In the genomic region with DNA sequence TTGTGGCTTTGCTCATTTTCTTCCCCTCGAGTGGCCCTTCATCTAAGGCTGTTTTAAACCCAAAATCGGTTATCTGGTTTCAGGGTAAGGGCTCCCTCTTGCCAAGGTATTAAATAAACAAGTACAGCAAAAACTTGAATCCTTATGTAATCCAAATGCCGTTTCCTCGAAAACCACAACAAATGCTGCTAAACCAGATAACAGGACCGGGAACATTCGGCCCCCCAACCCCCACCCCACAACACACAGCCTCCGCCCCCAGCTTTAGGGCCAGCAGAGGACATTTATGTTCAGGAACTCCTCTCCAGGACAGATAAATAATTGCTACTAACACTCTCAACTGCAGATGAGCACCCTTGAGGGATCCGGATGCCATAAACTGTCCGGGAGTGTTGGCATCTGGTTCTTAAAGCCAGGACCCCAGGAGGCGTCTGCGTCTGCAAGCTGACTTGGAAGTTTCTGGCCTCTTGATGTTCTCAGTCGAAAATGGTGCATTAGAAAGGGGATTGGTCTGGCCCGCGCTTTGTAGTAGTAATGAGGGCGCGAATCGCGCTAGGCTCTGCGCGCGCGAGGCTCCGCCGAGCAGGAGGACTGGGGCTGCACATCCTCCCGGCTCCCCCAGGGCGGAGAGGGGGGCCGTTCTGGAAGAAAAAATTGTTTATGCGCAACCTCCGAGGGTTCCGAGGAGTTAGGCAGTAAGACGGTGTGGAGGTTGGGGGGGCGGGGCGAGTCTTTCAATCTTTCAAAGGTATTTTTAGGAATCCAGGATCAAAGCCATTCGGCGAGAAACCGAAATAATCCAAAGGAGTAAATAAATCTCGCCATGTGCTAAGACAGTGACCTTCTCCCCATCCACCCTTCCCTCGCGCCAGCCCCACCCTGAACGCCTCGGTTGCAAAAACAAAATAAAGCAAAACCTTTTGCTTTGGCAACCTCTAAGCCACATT, we compare ENCODE assay signal across 8 cellular contexts. TPM values are rescaled to one million over a fixed set of nuclear protein-coding genes. Genes with fewer than 3 reads are reported as not detected.
DNase-seq lines count a peak whose midpoint lies in the region; ATAC-seq and TF ChIP-seq lines count a peak whose summit lies in the region.

No MANE protein-coding gene starts in this region.

- H3K27ac ChIP-seq in AG04450 (ENCODE audit: low read depth, low read length) = peak overlapping the region; percentile 52
- no peak overlapping the region for H3K27ac ChIP-seq in H9 (ENCODE audit: insufficient read length, low read depth, low read length)
- H3K27ac ChIP-seq in foreskin keratinocyte = no peak overlapping the region

- H2BK20ac ChIP-seq in H9 (ENCODE audit: low read depth, low read length, poor library complexity, severe bottlenecking) = peak overlapping the region; percentile 46

- H3K27me3 Mint-ChIP-seq in H9 (ENCODE audit: low read depth) = peaks cover 43% of the 10 kb centered on the region
- peaks cover 38% of the 10 kb centered on the region for H3K27me3 Mint-ChIP-seq in activated T-cell treated with anti-CD3 and anti-CD28 coated beads, Interleukin-2, amount 50 U/mL, for 72 hours (ENCODE audit: low read depth)
- peaks cover 8% of the 10 kb centered on the region for H3K27me3 Mint-ChIP-seq in nephron progenitor cell (ENCODE audit: low read depth, poor library complexity)

- no peaks in the 10 kb centered on the region for H3K4me1 ChIP-seq in H9 (ENCODE audit: insufficient read depth, low read length)
- peaks cover 3% of the 10 kb centered on the region for H3K4me1 ChIP-seq in foreskin keratinocyte

- no peaks in the 10 kb centered on the region for H3K79me2 ChIP-seq in H9 (ENCODE audit: insufficient read depth, low read length)

- H3K4me1 Mint-ChIP-seq in H9 (peaks cover 34 to 40% of the 10 kb centered on the region in 2 experiments), nephron progenitor cell (peaks cover 58% of the 10 kb centered on the region)
- H3K4me1 Mint-ChIP-seq in activated T-cell treated with anti-CD3 and anti-CD28 coated beads, Interleukin-2, amount 50 U/mL, for 72 hours (ENCODE audit: low read depth) = peaks cover 51% of the 10 kb centered on the region

- H3K56ac ChIP-seq in H9 (ENCODE audit: insufficient read length, low read depth, low read length) = no peak overlapping the region

- H3K23ac ChIP-seq in H9 (ENCODE audit: insufficient read length, low read depth, low read length) = no peak overlapping the region

- H3K27ac Mint-ChIP-seq in H9 (peak overlapping the region; percentile 83 to 99 (median 98); a peak in 5 of 7 replicates), nephron progenitor cell (peak overlapping the region; percentile 100)
- peak overlapping the region; percentile 57 for H3K27ac Mint-ChIP-seq in activated T-cell treated with anti-CD3 and anti-CD28 coated beads, Interleukin-2, amount 50 U/mL, for 72 hours

- H4K91ac ChIP-seq in H9 (ENCODE audit: insufficient read length, low read depth, low read length) = no peak overlapping the region

- no peak overlapping the region; the same call in 1 of the 2 replicates for H3K4ac ChIP-seq in H9 (ENCODE audit: low read depth, low read length)

- H3K9me3 Mint-ChIP-seq in H9 = peaks cover 26 to 27% of the 10 kb centered on the region in 2 experiments
- peaks cover 10 to 12% of the 10 kb centered on the region in 2 donors for H3K9me3 Mint-ChIP-seq in activated T-cell treated with anti-CD3 and anti-CD28 coated beads, Interleukin-2, amount 50 U/mL, for 72 hours
- H3K9me3 Mint-ChIP-seq in nephron progenitor cell = peaks cover 38% of the 10 kb centered on the region

- POLR2A ChIA-PET in AG04450 (lab: Yijun Ruan, JAX) = interaction anchor here (0.6 to 5.0 kb wide), 8 partner anchors 16 to 409 kb away, joined by 4 to 90 read pairs (median 10); no protein-coding TSS in a partner anchor

- H2AK5ac ChIP-seq in H9 (ENCODE audit: insufficient read length, low read length) = no peak overlapping the region

- H4K5ac ChIP-seq in H9 (ENCODE audit: insufficient read length, low read depth, low read length) = no peak overlapping the region

- H3K4me2 ChIP-seq in H9 (ENCODE audit: insufficient read depth, insufficient read length, low read length) = peak overlapping the region; percentile 65

- peak overlapping the region; percentile 91 for H3K18ac ChIP-seq in H9 (ENCODE audit: insufficient read length, low read depth, low read length)

- H2AFZ ChIP-seq in H9 (ENCODE audit: low read length) = no peak overlapping the region

- CTCF ChIA-PET in AG04450 (lab: Charles Lee) = no interaction called here

- H2BK5ac ChIP-seq in H9 (ENCODE audit: insufficient read length, low read length) = no peak overlapping the region

- no CpG with 5 or more reads among the region's 41 CpGs for WGBS in H9 (ENCODE audit: extremely low coverage, insufficient read length, low lambda C conversion rate)

- no peak overlapping the region for H2BK120ac ChIP-seq in H9 (ENCODE audit: low read depth, low read length, poor library complexity, severe bottlenecking)

- H3K9ac ChIP-seq in H9 (ENCODE audit: extremely low read depth, insufficient read length, low read length) = peak overlapping the region; percentile 13

- ATAC-seq in activated T-cell treated with anti-CD3 and anti-CD28 coated beads, Interleukin-2, amount 50 U/mL, for 72 hours (replicated peaks in 1 of 2) = no peak
- ATAC-seq in foreskin keratinocyte = peak; percentile 0
- ATAC-seq in GM18867 (IDR thresholded peaks at IDR 0.05; ENCODE audit: unreplicated experiment) = no peak
- ATAC-seq in GM18907 (IDR thresholded peaks at IDR 0.05; ENCODE audit: unreplicated experiment) = no peak

- H2BK15ac ChIP-seq in H9 (ENCODE audit: low read depth, low read length) = no peak overlapping the region

- H3T11ph ChIP-seq in H9 (ENCODE audit: low read length) = peak overlapping the region; percentile 38

- H3K9me3 ChIP-seq in AG04450 (ENCODE audit: control insufficient read depth, insufficient read depth, low read length) = peaks cover 6% of the 10 kb centered on the region
- no peaks in the 10 kb centered on the region for H3K9me3 ChIP-seq in H9 (ENCODE audit: control insufficient read depth, low read depth, low read length)

- H3K4me3 Mint-ChIP-seq in H9 = peak overlapping the region; percentile 67 to 82
- H3K4me3 Mint-ChIP-seq in activated T-cell treated with anti-CD3 and anti-CD28 coated beads, Interleukin-2, amount 50 U/mL, for 72 hours = peak overlapping the region; percentile 99
- peak overlapping the region; percentile 82 for H3K4me3 Mint-ChIP-seq in nephron progenitor cell

- H4K20me1 ChIP-seq in H9 (ENCODE audit: control insufficient read depth, insufficient read depth, insufficient read length) = no peaks in the 10 kb centered on the region

- DNase-seq in AG04450 (ENCODE audit: low read depth, low spot score) (no peak), H9 (peak; percentile 75), NCI-H69 (lab: John Stamatoyannopoulos, UW) (peak; percentile 57), foreskin keratinocyte (no peak), nephron progenitor cell (peak; percentile 61)
- DNase-seq in activated T-cell treated with anti-CD3 and anti-CD28 coated beads, Interleukin-2, amount 50 U/mL, for 72 hours = peak; percentile 35 to 49

- H3K79me1 ChIP-seq in H9 (ENCODE audit: insufficient read depth, low read depth, low read length, poor library complexity, severe bottlenecking) = no peaks in the 10 kb centered on the region

- H3K27me3 ChIP-seq in AG04450 (ENCODE audit: control insufficient read depth, insufficient read depth, low read length) (no peaks in the 10 kb centered on the region), H9 (ENCODE audit: insufficient read depth, low read length) (peaks cover 26% of the 10 kb centered on the region; the same call in 1 of the 2 replicates), foreskin keratinocyte (peaks cover 57% of the 10 kb centered on the region)

- TF ChIP-seq CTCF in AG04450 (IDR thresholded peaks at IDR 0.05; ENCODE audit: low read depth, low read length) = no peak
- no peak for TF ChIP-seq CTCF in H9 (conservative IDR thresholded peaks at IDR 0.05)
- TF ChIP-seq CTCF in foreskin keratinocyte (conservative IDR thresholded peaks at IDR 0.05) = no peak
- no peak for TF ChIP-seq CTCF in nephron progenitor cell (IDR thresholded peaks at IDR 0.05)

- H4K8ac ChIP-seq in H9 (replicated peaks; ENCODE audit: insufficient read length, low read depth, low read length) = no peak overlapping the region

- no peak overlapping the region for H2BK12ac ChIP-seq in H9 (ENCODE audit: insufficient read length, low read depth, low read length)

- H3K36me3 Mint-ChIP-seq in H9 (ENCODE audit: insufficient read depth in 1 of 3, low read depth in 3 of 3) (peaks cover 13 to 34% (median 21%) of the 10 kb centered on the region in 3 experiments), nephron progenitor cell (ENCODE audit: low read depth) (peaks cover 29% of the 10 kb centered on the region)
- H3K36me3 Mint-ChIP-seq in activated T-cell treated with anti-CD3 and anti-CD28 coated beads, Interleukin-2, amount 50 U/mL, for 72 hours (ENCODE audit: insufficient read depth in 2 of 2) = peaks cover 28 to 33% of the 10 kb centered on the region in 2 donors

- peaks cover 34% of the 10 kb centered on the region for H3K23me2 ChIP-seq in H9 (ENCODE audit: insufficient read length, low read depth, low read length, poor library complexity, severe bottlenecking)

- peak overlapping the region; percentile 87; the same call in 1 of the 2 replicates for H3K14ac ChIP-seq in H9 (ENCODE audit: insufficient read depth, low read length)

- peak overlapping the region; percentile 53 for H3K4me3 ChIP-seq in AG04450 (ENCODE audit: low read depth, low read length)

RNA-seq across cellular contexts. Expression of gene ID2, which starts 3.9 kb away (rescaled TPM):
- 74.3 and 74.5 TPM in 2 replicates for polyA plus RNA-seq in AG04450 (2011; rRNA removed)
- polyA minus RNA-seq in AG04450 (2011; rRNA and poly(A)+ RNA removed) = 57.8 and 78.4 TPM in 2 replicates
- total RNA-seq in H9 (2021) = 48.0 and 48.6 TPM in 2 replicates
- 100 to 1,000 TPM; 223 to 250 TPM for total RNA-seq in activated T-cell treated with anti-CD3 and anti-CD28 coated beads, Interleukin-2, amount 50 U/mL, for 72 hours
- 0.81 and 1.2 TPM in 2 replicates for total RNA-seq in foreskin keratinocyte
- polyA plus RNA-seq in foreskin keratinocyte = 0.68 and 0.71 TPM in 2 replicates

Comparison
In these comparisons a context has a peak if more than half of its experiments do, and no peak if none do; other contexts are left out.
1. DNase-seq: peak in H9 (single experiment), NCI-H69 (single experiment), activated T-cell treated with anti-CD3 and anti-CD28 coated beads, Interleukin-2, amount 50 U/mL, for 72 hours (2 of 2) and nephron progenitor cell (single experiment); none in AG04450 (single experiment) and foreskin keratinocyte (0 of 2).
2. RNA of gene ID2, which starts 3.9 kb away (total RNA-seq): 223 to 250 TPM in activated T-cell treated with anti-CD3 and anti-CD28 coated beads, Interleukin-2, amount 50 U/mL, for 72 hours and 48.0 to 48.6 TPM in H9; 0.81 to 1.2 TPM in foreskin keratinocyte; every median in the first group is over 10 times any median in the second.
3. Peak in every context shown above with its lines, with median percentiles within 50 percentile points of each other: H3K27ac Mint-ChIP-seq and H3K4me3 Mint-ChIP-seq.